ENCODE assay signal across 8 cellular contexts in the genomic region with DNA sequence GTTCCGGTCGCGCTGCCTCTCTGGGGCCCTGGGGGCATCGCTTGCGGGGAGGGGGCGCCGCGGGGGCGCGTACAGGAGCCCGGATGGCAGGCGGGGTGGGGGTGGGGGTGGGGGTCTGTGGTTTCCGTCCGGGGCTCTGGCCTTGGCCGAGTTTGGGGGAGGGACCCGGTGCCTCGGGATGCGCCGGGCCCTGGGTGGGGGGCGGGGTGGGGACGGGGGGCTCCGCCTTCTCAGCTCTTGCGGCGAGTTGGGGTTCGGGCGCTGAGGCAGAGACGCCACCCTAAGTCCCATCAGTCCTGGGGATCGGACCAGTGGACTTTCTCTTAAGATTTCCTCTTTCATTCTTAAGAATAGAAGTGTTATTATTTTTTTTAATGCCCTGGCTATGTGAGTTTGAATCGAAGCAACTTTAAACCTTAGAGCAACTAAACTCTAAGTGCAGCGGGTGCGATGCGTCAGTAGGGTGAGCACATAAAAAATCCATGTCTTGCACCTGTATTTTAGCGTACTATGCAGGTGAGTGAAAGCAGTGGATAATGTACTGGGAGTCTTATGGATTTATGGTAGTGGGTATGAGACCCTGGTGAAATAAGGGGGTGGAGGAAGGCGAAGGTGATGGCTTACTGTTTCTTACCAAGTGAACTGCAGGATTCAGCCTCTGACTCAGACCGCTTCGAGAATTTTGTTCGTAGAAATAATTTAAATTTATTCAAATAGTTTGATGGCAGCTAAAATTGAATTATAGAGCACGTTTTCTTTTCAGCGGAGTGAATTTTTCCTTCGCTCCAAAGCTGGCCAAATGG. TPM values are rescaled to one million over a fixed set of nuclear protein-coding genes. Genes with fewer than 3 reads are reported as not detected.
DNase-seq lines count a peak whose midpoint lies in the region; ATAC-seq and TF ChIP-seq lines count a peak whose summit lies in the region.

No MANE protein-coding gene starts in this region.

- peak; percentile 12 for ATAC-seq in HG03159 (IDR thresholded peaks at IDR 0.05; ENCODE audit: unreplicated experiment)

- peaks cover 62% of the 10 kb centered on the region for H3K79me2 ChIP-seq in smooth muscle cell (ENCODE audit: low read depth)

- H3K4me1 ChIP-seq in smooth muscle cell (ENCODE audit: low read depth) = peaks cover 46% of the 10 kb centered on the region

- H3K4me2 ChIP-seq in smooth muscle cell = peak overlapping the region; percentile 84

- peaks cover 52% of the 10 kb centered on the region for H4K20me1 ChIP-seq in smooth muscle cell (ENCODE audit: low read depth)

- in situ Hi-C loops in T47D (cut with HindIII; ENCODE audit: low pct_unique_long_range_greater_than_20kb, low sequenced_read_pairs) = no loop called here

- H3K27me3 ChIP-seq in smooth muscle cell (ENCODE audit: low read depth) = no peaks in the 10 kb centered on the region

- H3K9me3 ChIP-seq in smooth muscle cell (replicated peaks; ENCODE audit: low read depth) = no peaks in the 10 kb centered on the region

- no peaks in the 10 kb centered on the region for H3K36me3 ChIP-seq in smooth muscle cell (ENCODE audit: low read depth)

- peak; percentile 8 for DNase-seq in NCI-H510A treated with DMSO at 0.1 percent for 48 hours (lab: John Stamatoyannopoulos, UW)
- DNase-seq in NCI-H510A (lab: John Stamatoyannopoulos, UW) = no peak
- peak; percentile 17 to 42 (median 29) for DNase-seq in T-helper 1 cell
- DNase-seq in T47D (ENCODE audit: low read depth in 1 of 2, low spot score in 1 of 2) = peak; percentile 40 to 44
- DNase-seq in inferior parietal cortex (ENCODE audit: extremely low spot score) = peak; percentile 31
- DNase-seq in smooth muscle cell (lab: John Stamatoyannopoulos, UW; ENCODE audit: unreplicated experiment) = no peak
- DNase-seq in DMS153 (lab: John Stamatoyannopoulos, UW) = no peak

- TF ChIP-seq CTCF in smooth muscle cell (IDR thresholded peaks at IDR 0.05; ENCODE audit: borderline replicate concordance, insufficient read depth, poor library complexity, severe bottlenecking) = no peak

- peak overlapping the region; percentile 96 for H3K27ac ChIP-seq in smooth muscle cell (ENCODE audit: low read depth)

- H3K4me3 ChIP-seq in smooth muscle cell = peak overlapping the region; percentile 99

- no peaks in the 10 kb centered on the region for H3F3A ChIP-seq in smooth muscle cell (ENCODE audit: low read depth)

- H2AFZ ChIP-seq in smooth muscle cell (ENCODE audit: low read depth) = no peak overlapping the region

- under 1% methylated on average over 30 of the region's 40 CpGs for WGBS in smooth muscle cell (ENCODE audit: low lambda C conversion rate)

- H3K9ac ChIP-seq in smooth muscle cell (ENCODE audit: low read depth) = peak overlapping the region; percentile 97

RNA-seq across cellular contexts. Expression of gene CTNNB1, which starts 0.8 kb away (rescaled TPM):
- 854 and 957 TPM in 2 replicates for total RNA-seq in smooth muscle cell
- polyA plus RNA-seq in smooth muscle cell = 162 and 167 TPM in 2 replicates

Comparison
In these comparisons a context has a peak if more than half of its experiments do, and no peak if none do; other contexts are left out.
1. DNase-seq: peak in NCI-H510A treated with DMSO at 0.1 percent for 48 hours (single experiment), T-helper 1 cell (5 of 5), T47D (2 of 2) and inferior parietal cortex (single experiment); none in NCI-H510A (single experiment), smooth muscle cell (single experiment) and DMS153 (single experiment).